In genomic region chr17:3762922-3763776, GRCh38 we compare ENCODE assay signal across 11 cellular contexts. TPM values are rescaled to one million over a fixed set of nuclear protein-coding genes. Genes with fewer than 3 reads are reported as not detected.
DNase-seq lines count a peak whose midpoint lies in the region; ATAC-seq, FAIRE-seq and TF ChIP-seq lines count a peak whose summit lies in the region.
"Had no signal": no experiment of that assay in that cellular context is flagged by ENCODE, and none has a peak within 500 bp of the region (broad histone marks: within the 10 kb centered on the region; RNA-seq: fewer than 3 reads in every experiment).

No MANE protein-coding gene starts in this region.

- CTCF ChIA-PET in GM10248 (lab: Yijun Ruan, JAX) (interaction anchor here (1.4 to 10.6 kb wide), 3 partner anchors 10 to 83 kb away, joined by 5 to 111 read pairs (median 6); partner anchors contain the start of gene NCBP3), GM12878 (lab: Yijun Ruan, JAX) (interaction anchor here (0.8 to 3.9 kb wide), 4 partner anchors 13 to 82 kb away, joined by 3 to 26 read pairs (median 12); partner anchors contain the start of gene NCBP3)

- peaks cover 28% of the 10 kb centered on the region for H3K4me1 ChIP-seq in GM12878 (ENCODE audit: control insufficient read depth, insufficient read depth, low read length)

- no peaks in the 10 kb centered on the region for H3K27me3 ChIP-seq in GM12878 (replicated peaks in 1 of 2; ENCODE audit: control insufficient read depth in 2 of 2, insufficient read depth in 2 of 2, low read length in 1 of 2)
- H3K27me3 ChIP-seq: cardiac muscle cell had no signal

- in situ Hi-C loops in GM12878 (cut with MboI): no loop called here

- POLR2A ChIA-PET in GM10248 (lab: Yijun Ruan, JAX): interaction anchor here (1.0 kb wide), 1 partner anchor 16 kb away, joined by 3 read pairs; no protein-coding TSS in a partner anchor
- POLR2A ChIA-PET in GM12878 (lab: Charles Lee): interaction anchor here (0.9 kb wide), 1 partner anchor 24 kb away, joined by 3 read pairs; no protein-coding TSS in a partner anchor

- ATAC-seq in HG03469 (IDR thresholded peaks at IDR 0.05; ENCODE audit: unreplicated experiment) (peak; percentile 56), GM12878 (peak; percentile 93)

- TF ChIP-seq EP300 in GM12878 (IDR thresholded peaks at IDR 0.05; ENCODE audit: borderline replicate concordance in 1 of 2, control insufficient read depth in 1 of 2, low read depth in 2 of 2, low read length in 2 of 2): peak; percentile 92 to 93

- DNase-seq in GM10248 (ENCODE audit: extremely low spot score) (peak; percentile 80), GM19238 (ENCODE audit: insufficient read length, low spot score) (peak; percentile 49), GM12878 (ENCODE audit: low read depth, low spot score) (peak; percentile 89), GF-D8 (lab: John Stamatoyannopoulos, UW) (no peak), AG08395 (ENCODE audit: low spot score) (no peak), islet precursor cell (no peak), amygdala (lab: John Stamatoyannopoulos, UW) (no peak)
- DNase-seq: SK-N-SH had no signal

- TF ChIP-seq POLR2A in GM12878 (IDR thresholded peaks at IDR 0.05; ENCODE audit: low read depth, low read length): 0 out of 2 replicates have a peak, but pooled peaks have one; percentile 32

- peak overlapping the region; percentile 42; the same call in 1 of the 2 replicates for H3K9ac ChIP-seq in GM12878 (ENCODE audit: control insufficient read depth, insufficient read depth, low read length)
- H3K9ac ChIP-seq: SK-N-SH had no signal

- WGBS in GM12878 (ENCODE audit: insufficient coverage, insufficient replicate concordance, low lambda C conversion rate, missing lambda C conversion rate): 38% methylated on average over 14 of the region's 14 CpGs

- TF ChIP-seq CTCF in GM10248 (IDR thresholded peaks at IDR 0.05; ENCODE audit: control extremely low read depth, extremely low read depth, low read depth, missing control alignments) (no peak), GM12878 (IDR thresholded peaks at IDR 0.05 in 2 of 3, conservative IDR thresholded peaks at IDR 0.05 in 1 of 3; ENCODE audit: control insufficient read depth in 2 of 3, extremely low read depth in 1 of 3, insufficient read depth in 1 of 3, low read depth in 3 of 3, low read length in 3 of 3) (no peak)

- peak overlapping the region; percentile 86 for H3K4me2 ChIP-seq in GM12878 (ENCODE audit: control insufficient read depth, insufficient read depth)
- H3K4me2 ChIP-seq: SK-N-SH had no signal

- peaks cover 6% of the 10 kb centered on the region; the same call in 2 of the 3 replicates for H3K9me3 ChIP-seq in GM12878 (replicated peaks; ENCODE audit: control insufficient read depth, insufficient read depth, low read length)
- H3K9me3 ChIP-seq: SK-N-SH had no signal

- RAD21 ChIA-PET in GM12878 (lab: Charles Lee; ENCODE audit: unreplicated experiment): interaction anchor here (0.6 to 5.7 kb wide), 5 partner anchors 24 to 1192 kb away, joined by 3 to 42 read pairs (median 5); partner anchors contain the start of gene NCBP3

- intact Hi-C loops in GM12878 (cut with micrococcal nuclease; ENCODE audit: unreplicated experiment): loop anchor here (1.0 kb wide), 1 partner anchor 33 kb away; no protein-coding TSS in a partner anchor

- peak overlapping the region; percentile 57 for H3K27ac ChIP-seq in GM12878 (ENCODE audit: control insufficient read depth, insufficient read depth)
- H3K27ac ChIP-seq: cardiac muscle cell had no signal

- TF ChIP-seq RAD21 in GM12878 (IDR thresholded peaks at IDR 0.05; ENCODE audit: insufficient read depth, low read depth, low read length): 0 out of 2 replicates have a peak, but pooled peaks have one; percentile 1

- no peaks in the 10 kb centered on the region for H3K36me3 ChIP-seq in GM12878 (ENCODE audit: control insufficient read depth in 2 of 2, insufficient read depth in 2 of 2, low read length in 1 of 2)
- H3K36me3 ChIP-seq: cardiac muscle cell had no signal

- no peaks in the 10 kb centered on the region for H4K20me1 ChIP-seq in GM12878 (ENCODE audit: control insufficient read depth, insufficient read depth)

- H3K79me2 ChIP-seq in GM12878 (ENCODE audit: control insufficient read depth, insufficient read depth, low read length): no peaks in the 10 kb centered on the region

- peak overlapping the region; percentile 67 for H2AFZ ChIP-seq in GM12878 (ENCODE audit: control insufficient read depth, low read depth, low read length)

- no TSS peak for BruUV-seq in GM12878 (replicated peaks; lab: Mats Ljungman, UMichigan)

- peak; percentile 89 for FAIRE-seq in GM12878 (lab: Jason Lieb, UNC)
- FAIRE-seq: G401.6 had no signal

- SMC1A ChIA-PET in GM12878 (lab: Charles Lee; ENCODE audit: uncharacterized antibody, unreplicated experiment): interaction anchor here (1.0 to 3.6 kb wide), 6 partner anchors 25 to 81 kb away, joined by 3 to 22 read pairs (median 6); no protein-coding TSS in a partner anchor

- no peak overlapping the region for H3K4me3 ChIP-seq in GM12878
- H3K4me3 ChIP-seq: cardiac muscle cell had no signal

TF ChIP-seq in GM12878, 131 proteins besides CTCF, POLR2A, EP300 and RAD21 (continues in another document):
- TF ChIP-seq KDM1A (IDR thresholded peaks at IDR 0.05; ENCODE audit: borderline replicate concordance) (no peak), KLF5 (IDR thresholded peaks at IDR 0.05; ENCODE audit: partially characterized antibody) (no peak), NBN (IDR thresholded peaks at IDR 0.05) (peak; percentile 87), WRNIP1 (IDR thresholded peaks at IDR 0.05; ENCODE audit: borderline replicate concordance, low read depth, low read length) (no peak), CBX3 (IDR thresholded peaks at IDR 0.05; ENCODE audit: borderline replicate concordance, low read depth) (no peak), PML (IDR thresholded peaks at IDR 0.05; ENCODE audit: low read length) (0 out of 2 replicates have a peak, but pooled peaks have one; percentile 37), NFIC (IDR thresholded peaks at IDR 0.05; ENCODE audit: low read depth, low read length) (peak; percentile 87; the same call in 1 of the 2 replicates), ESRRA (IDR thresholded peaks at IDR 0.05; ENCODE audit: low read length) (no peak), IRF4 (IDR thresholded peaks at IDR 0.05; ENCODE audit: low read depth, low read length) (peak; percentile 75), E2F8 (IDR thresholded peaks at IDR 0.05; ENCODE audit: low read depth, partially characterized antibody) (no peak), ZNF274 (IDR thresholded peaks at IDR 0.05; ENCODE audit: insufficient read depth, insufficient read length) (no peak)

RNA-seq across cellular contexts. Expression of gene ITGAE, which starts 37.8 kb away (rescaled TPM):
- 21.9 and 27.0 TPM in 2 replicates for total RNA-seq in GM12878 (2013; cell fraction: nucleolus; rRNA removed)
- total RNA-seq in GM12878 (2014; rRNA removed) (19.6 and 19.7 TPM in 2 replicates), GM12878 (2014; rRNA removed; fragmentation: Illumina TruSeq; extraction: Trizol) (19.1 and 21.7 TPM in 2 replicates), GM12878 (2021) (13.1 and 13.6 TPM in 2 replicates)
- 18.6 TPM for polyA plus RNA-seq in GM12878 (2011; ENCODE audit: low read depth)
- polyA plus RNA-seq in GM12878 (2011; rRNA removed) (41.3 TPM in 2 replicates), GM12878 (2014; fragmentation: Illumina TruSeq; extraction: Trizol) (19.2 and 19.4 TPM in 2 replicates), GM12878 (2014; fragmentation: Nextera tagmentation; extraction: Ambion mirVana) (100 to 1,000 TPM; 145 to 161 TPM), GM12878 (2014; rRNA removed) (28.3 and 33.9 TPM in 2 replicates), GM12878 (2016; fragmentation: Nextera tagmentation; extraction: Ambion mirVana) (10 to 100 TPM; 48.0 to 53.0 TPM)
- 26.0 and 26.2 TPM in 2 replicates for polyA plus RNA-seq in GM12878 (2011; cell fraction: cytosol; rRNA removed)
- 20.9 and 21.5 TPM in 2 replicates for polyA plus RNA-seq in GM12878 (2011; cell fraction: nucleus; rRNA removed)
- polyA plus RNA-seq in GM12878 (2012): 19.1 and 25.9 TPM in 2 replicates
- polyA minus RNA-seq in GM12878 (2011; rRNA and poly(A)+ RNA removed): 5.2 and 7.2 TPM in 2 replicates
- polyA minus RNA-seq in GM12878 (2011; cell fraction: cytosol; rRNA and poly(A)+ RNA removed): 4.3 and 5.6 TPM in 2 replicates
- polyA minus RNA-seq in GM12878 (2011; cell fraction: nucleus; rRNA and poly(A)+ RNA removed): 4.6 and 7.5 TPM in 2 replicates

RNA-seq across cellular contexts. Expression of gene HASPIN, which starts 39.4 kb away (rescaled TPM):
- total RNA-seq in GM12878 (2013; cell fraction: nucleolus; rRNA removed): 10.4 and 13.0 TPM in 2 replicates
- 14.9 and 16.5 TPM in 2 replicates for total RNA-seq in GM12878 (2014; rRNA removed)
- 11.7 and 13.1 TPM in 2 replicates for total RNA-seq in GM12878 (2014; rRNA removed; fragmentation: Illumina TruSeq; extraction: Trizol)
- 16.5 and 18.0 TPM in 2 replicates for total RNA-seq in GM12878 (2021)
- polyA plus RNA-seq in GM12878 (2011; ENCODE audit: low read depth): 3.8 TPM
- 6.1 and 7.1 TPM in 2 replicates for polyA plus RNA-seq in GM12878 (2011; rRNA removed)
- 5.5 and 6.8 TPM in 2 replicates for polyA plus RNA-seq in GM12878 (2011; cell fraction: cytosol; rRNA removed)
- 3.7 and 5.2 TPM in 2 replicates for polyA plus RNA-seq in GM12878 (2011; cell fraction: nucleus; rRNA removed)
- polyA plus RNA-seq in GM12878 (2012): 4.2 and 4.6 TPM in 2 replicates
- 13.4 and 16.4 TPM in 2 replicates for polyA plus RNA-seq in GM12878 (2014; fragmentation: Illumina TruSeq; extraction: Trizol)
- under 1 TPM; 0.80 to 0.97 TPM for polyA plus RNA-seq in GM12878 (2014; fragmentation: Nextera tagmentation; extraction: Ambion mirVana)
- 11.4 and 12.2 TPM in 2 replicates for polyA plus RNA-seq in GM12878 (2014; rRNA removed)
- polyA plus RNA-seq in GM12878 (2016; fragmentation: Nextera tagmentation; extraction: Ambion mirVana): 1 to 10 TPM; 8.7 TPM
- 10.6 and 11.2 TPM in 2 replicates for polyA minus RNA-seq in GM12878 (2011; rRNA and poly(A)+ RNA removed)
- 6.1 and 10.3 TPM in 2 replicates for polyA minus RNA-seq in GM12878 (2011; cell fraction: cytosol; rRNA and poly(A)+ RNA removed)
- 5.2 and 10.4 TPM in 2 replicates for polyA minus RNA-seq in GM12878 (2011; cell fraction: nucleus; rRNA and poly(A)+ RNA removed)

Comparison
In these comparisons a context has a peak if more than half of its experiments do, and no peak if none do; other contexts are left out.
1. DNase-seq: peak in GM10248 (single experiment), GM19238 (single experiment) and GM12878 (single experiment); none in GF-D8 (single experiment), AG08395 (single experiment), islet precursor cell (single experiment) and amygdala (0 of 56).